Comparison of ENCODE assay signal across 19 cellular contexts in genomic region chr10:123865880-123866279, GRCh38. TPM values are rescaled to one million over a fixed set of nuclear protein-coding genes. Genes with fewer than 3 reads are reported as not detected.
A peak's percentile ranks its signal among the peaks of the same experiment; 100 is the strongest.
DNase-seq lines count a peak whose midpoint lies in the region; ATAC-seq and TF ChIP-seq lines count a peak whose summit lies in the region.
"Had no signal": no experiment of that assay in that cellular context is flagged by ENCODE, and none has a peak within 500 bp of the region (broad histone marks: within the 10 kb centered on the region; RNA-seq: fewer than 3 reads in every experiment).

No MANE protein-coding gene starts in this region.

- CTCF ChIA-PET in activated naive CD4-positive, alpha-beta T cell treated with anti-CD3 and anti-CD28 coated beads, Interleukin-2, amount 10 ng/mL, durations not matched to agents 7 days and 5 days (lab: Charles Lee), result no interaction called here
- CTCF ChIA-PET in activated naive CD4-positive, alpha-beta T cell treated with anti-CD3 and anti-CD28 coated beads for 36 hours (lab: Charles Lee), result no interaction called here

- H3K9ac ChIP-seq in smooth muscle cell (ENCODE audit: low read depth) (peak overlapping the region; percentile 4), endodermal cell (ENCODE audit: extremely low read depth, low read length, poor library complexity, severe bottlenecking) (no peak overlapping the region)

- 53% methylated on average over 6 of the region's 6 CpGs for WGBS in smooth muscle cell (ENCODE audit: low lambda C conversion rate)
- WGBS in endodermal cell (ENCODE audit: insufficient coverage in 1 of 2, insufficient read length in 1 of 2), 2 experiments, result 93% methylated on average over 5 to 6 of the region's 6 CpGs

- no peak for TF ChIP-seq CTCF in smooth muscle cell (IDR thresholded peaks at IDR 0.05; ENCODE audit: borderline replicate concordance, insufficient read depth, poor library complexity, severe bottlenecking)
- TF ChIP-seq CTCF in endodermal cell (conservative IDR thresholded peaks at IDR 0.05), result no peak

- no peaks in the 10 kb centered on the region for H3K27me3 Mint-ChIP-seq in activated naive CD4-positive, alpha-beta T cell treated with anti-CD3 and anti-CD28 coated beads, Interleukin-2, amount 10 ng/mL, durations not matched to agents 7 days and 5 days
- H3K27me3 Mint-ChIP-seq in activated naive CD4-positive, alpha-beta T cell treated with anti-CD3 and anti-CD28 coated beads for 36 hours (ENCODE audit: low read depth), result peaks cover 4% of the 10 kb centered on the region
- H3K27me3 Mint-ChIP-seq in endodermal cell (ENCODE audit: insufficient read depth), result no peaks in the 10 kb centered on the region

- no peaks in the 10 kb centered on the region for H3K4me1 Mint-ChIP-seq in activated naive CD4-positive, alpha-beta T cell treated with anti-CD3 and anti-CD28 coated beads, Interleukin-2, amount 10 ng/mL, durations not matched to agents 7 days and 5 days
- H3K4me1 Mint-ChIP-seq in activated naive CD4-positive, alpha-beta T cell treated with anti-CD3 and anti-CD28 coated beads for 36 hours (ENCODE audit: low read depth), result no peaks in the 10 kb centered on the region
- H3K4me1 Mint-ChIP-seq in endodermal cell, result peaks cover 12% of the 10 kb centered on the region
- H3K4me1 Mint-ChIP-seq: CD14-positive monocyte had no signal

- H3K36me3 ChIP-seq in muscle layer of duodenum (ENCODE audit: control insufficient read depth in 1 of 2, insufficient read depth in 2 of 2, low read length in 2 of 2) (peaks cover 0 to 5% of the 10 kb centered on the region in 2 donors), smooth muscle cell (ENCODE audit: low read depth) (no peaks in the 10 kb centered on the region), endodermal cell (ENCODE audit: control insufficient read depth, insufficient read depth, low read length) (no peaks in the 10 kb centered on the region)
- H3K36me3 ChIP-seq: Peyer's patch had no signal

- peak overlapping the region; percentile 46 for H3K27ac Mint-ChIP-seq in activated naive CD4-positive, alpha-beta T cell treated with anti-CD3 and anti-CD28 coated beads, Interleukin-2, amount 10 ng/mL, durations not matched to agents 7 days and 5 days
- no peak overlapping the region for H3K27ac Mint-ChIP-seq in activated naive CD4-positive, alpha-beta T cell treated with anti-CD3 and anti-CD28 coated beads for 36 hours
- H3K27ac Mint-ChIP-seq in endodermal cell, result no peak overlapping the region
- H3K27ac Mint-ChIP-seq: CD14-positive monocyte had no signal

- intact Hi-C loops in activated naive CD4-positive, alpha-beta T cell treated with anti-CD3 and anti-CD28 coated beads for 36 hours (cut with micrococcal nuclease), result no loop called here

- DNase-seq in activated naive CD4-positive, alpha-beta T cell treated with anti-CD3 and anti-CD28 coated beads, Interleukin-2, amount 10 ng/mL, durations not matched to agents 7 days and 5 days, result no peak
- DNase-seq in activated naive CD4-positive, alpha-beta T cell treated with anti-CD3 and anti-CD28 coated beads for 36 hours, result no peak
- DNase-seq in smooth muscle cell (lab: John Stamatoyannopoulos, UW; ENCODE audit: unreplicated experiment) (no peak), amniotic stem cell (lab: John Stamatoyannopoulos, UW) (no peak), endodermal cell (no peak)
- DNase-seq: AML-193; DMS79; NCI-H1105; NCI-H1694 treated with DMSO at 0.1 percent for 48 hours; NCI-H748 treated with DMSO at 0.1 percent for 48 hours; NK-92 treated with Interleukin-12 subunit alpha and Interleukin-12 subunit beta, amount 100 ng/mL, for 24 hours had no signal

- H3K4me1 ChIP-seq in muscle layer of duodenum (ENCODE audit: control insufficient read depth in 1 of 2, insufficient read depth in 2 of 2, low read length in 2 of 2) (peaks cover 15 to 17% of the 10 kb centered on the region in 2 donors), smooth muscle cell (ENCODE audit: low read depth) (no peaks in the 10 kb centered on the region), endodermal cell (ENCODE audit: control insufficient read depth, insufficient read depth, low read length) (peaks cover 10% of the 10 kb centered on the region)

- no peaks in the 10 kb centered on the region for H3K27me3 ChIP-seq in muscle layer of duodenum (ENCODE audit: low read depth, low read length)
- H3K27me3 ChIP-seq in smooth muscle cell (ENCODE audit: low read depth), result no peaks in the 10 kb centered on the region
- H3K27me3 ChIP-seq in endodermal cell (ENCODE audit: control insufficient read depth, insufficient read depth, low read length, poor library complexity, severe bottlenecking), result no peaks in the 10 kb centered on the region
- H3K27me3 ChIP-seq: Peyer's patch had no signal

- no peak overlapping the region for H3K4me2 ChIP-seq in smooth muscle cell

- peak overlapping the region in 1 of 2 donors; percentile 20 for H3K4me3 ChIP-seq in muscle layer of duodenum (ENCODE audit: low read depth in 1 of 2, low read length in 2 of 2)
- H3K4me3 ChIP-seq in smooth muscle cell, result no peak overlapping the region
- H3K4me3 ChIP-seq in endodermal cell (ENCODE audit: low read length), result no peak overlapping the region
- H3K4me3 ChIP-seq: K562, Peyer's patch had no signal

- no peaks in the 10 kb centered on the region for H4K20me1 ChIP-seq in smooth muscle cell (ENCODE audit: low read depth)

- H3F3A ChIP-seq in smooth muscle cell (ENCODE audit: low read depth), result no peaks in the 10 kb centered on the region

- H3K9me3 Mint-ChIP-seq in activated naive CD4-positive, alpha-beta T cell treated with anti-CD3 and anti-CD28 coated beads, Interleukin-2, amount 10 ng/mL, durations not matched to agents 7 days and 5 days, result no peaks in the 10 kb centered on the region
- no peaks in the 10 kb centered on the region for H3K9me3 Mint-ChIP-seq in activated naive CD4-positive, alpha-beta T cell treated with anti-CD3 and anti-CD28 coated beads for 36 hours
- H3K9me3 Mint-ChIP-seq in endodermal cell, result no peaks in the 10 kb centered on the region

- H2AFZ ChIP-seq in smooth muscle cell (ENCODE audit: low read depth), result no peak overlapping the region

- H3K36me3 Mint-ChIP-seq in activated naive CD4-positive, alpha-beta T cell treated with anti-CD3 and anti-CD28 coated beads, Interleukin-2, amount 10 ng/mL, durations not matched to agents 7 days and 5 days, result no peaks in the 10 kb centered on the region
- no peaks in the 10 kb centered on the region for H3K36me3 Mint-ChIP-seq in activated naive CD4-positive, alpha-beta T cell treated with anti-CD3 and anti-CD28 coated beads for 36 hours (ENCODE audit: low read depth)
- no peaks in the 10 kb centered on the region for H3K36me3 Mint-ChIP-seq in endodermal cell (ENCODE audit: low read depth)
- H3K36me3 Mint-ChIP-seq: CD14-positive monocyte had no signal

- H3K27ac ChIP-seq in muscle layer of duodenum (ENCODE audit: low read length) (peak overlapping the region; percentile 84), smooth muscle cell (ENCODE audit: low read depth) (peak overlapping the region; percentile 64), endodermal cell (ENCODE audit: low read depth, low read length) (no peak overlapping the region)
- H3K27ac ChIP-seq: 22Rv1 had no signal

- H3K4me3 Mint-ChIP-seq in activated naive CD4-positive, alpha-beta T cell treated with anti-CD3 and anti-CD28 coated beads, Interleukin-2, amount 10 ng/mL, durations not matched to agents 7 days and 5 days, result no peak overlapping the region
- H3K4me3 Mint-ChIP-seq in activated naive CD4-positive, alpha-beta T cell treated with anti-CD3 and anti-CD28 coated beads for 36 hours, result no peak overlapping the region
- no peak overlapping the region for H3K4me3 Mint-ChIP-seq in endodermal cell
- H3K4me3 Mint-ChIP-seq: CD14-positive monocyte had no signal

- H3K9me3 ChIP-seq in muscle layer of duodenum (ENCODE audit: control insufficient read depth in 1 of 2, low read length in 2 of 2), result no peaks in the 10 kb centered on the region
- no peaks in the 10 kb centered on the region for H3K9me3 ChIP-seq in smooth muscle cell (replicated peaks; ENCODE audit: low read depth)
- H3K9me3 ChIP-seq in endodermal cell (ENCODE audit: control insufficient read depth, low read length), result no peaks in the 10 kb centered on the region
- H3K9me3 ChIP-seq: Peyer's patch had no signal

- no peak for ATAC-seq in HG03175 (IDR thresholded peaks at IDR 0.05; ENCODE audit: unreplicated experiment)
- no peak for ATAC-seq in HG03097 (IDR thresholded peaks at IDR 0.05; ENCODE audit: low FRiP score, unreplicated experiment)
- ATAC-seq: Right ventricle myocardium inferior had no signal

- no peaks in the 10 kb centered on the region for H3K79me2 ChIP-seq in smooth muscle cell (ENCODE audit: low read depth)

RNA-seq across cellular contexts. Expression of gene CPXM2, which starts 25.7 kb away (rescaled TPM):
- total RNA-seq in activated naive CD4-positive, alpha-beta T cell treated with anti-CD3 and anti-CD28 coated beads for 36 hours, result not detected
- total RNA-seq in smooth muscle cell, result 31.2 and 38.2 TPM in 2 replicates
- polyA plus RNA-seq in smooth muscle cell, result 37.3 and 65.5 TPM in 2 replicates
- 1 to 10 TPM; 1.4 to 1.9 TPM for total RNA-seq in endodermal cell
- polyA plus RNA-seq in endodermal cell (2013, experiment 1 of 2), result 1.1 TPM
- 0.91 TPM for polyA plus RNA-seq in endodermal cell (2013, experiment 2 of 2)
- total RNA-seq: K562 had no signal
- polyA plus RNA-seq: CD14-positive monocyte, K562 had no signal

Comparison
In these comparisons a context has a peak if more than half of its experiments do, and no peak if none do; other contexts are left out.
1. RNA of gene CPXM2, which starts 25.7 kb away (total RNA-seq): 31.2 to 38.2 TPM in smooth muscle cell; 1.4 to 1.9 TPM in endodermal cell and not detected in activated naive CD4-positive, alpha-beta T cell treated with anti-CD3 and anti-CD28 coated beads for 36 hours; every median in the first group is over 10 times any median in the second.